ENCODE assay signal across 13 cellular contexts in genomic region chr6:6689413-6690143, GRCh38.
A peak's percentile ranks its signal among the peaks of the same experiment; 100 is the strongest.
DNase-seq lines count a peak whose midpoint lies in the region; ATAC-seq and TF ChIP-seq lines count a peak whose summit lies in the region.
"Had no signal": no experiment of that assay in that cellular context is flagged by ENCODE, and none has a peak within 500 bp of the region (broad histone marks: within the 10 kb centered on the region; RNA-seq: fewer than 3 reads in every experiment).

No MANE protein-coding gene starts in this region.

- H3K4me1 Mint-ChIP-seq in CD14-positive monocyte: peaks cover 71% of the 10 kb centered on the region

- peak overlapping the region; percentile 5 for H2AFZ ChIP-seq in osteoblast (ENCODE audit: low read length)

- H3K4me3 ChIP-seq in Peyer's patch (no peak overlapping the region), esophagus (ENCODE audit: low read depth in 1 of 2, low read length in 2 of 2) (no peak overlapping the region), osteoblast (ENCODE audit: insufficient read depth, low read length) (no peak overlapping the region)
- H3K4me3 ChIP-seq: GM12878 had no signal

- H3K4me1 ChIP-seq in Peyer's patch (peaks cover 0 to 13% (median 0%) of the 10 kb centered on the region in 4 donors), esophagus (ENCODE audit: control insufficient read depth in 2 of 2, insufficient read depth in 2 of 2, low read length in 1 of 2) (peaks cover 2 to 13% of the 10 kb centered on the region in 2 donors), osteoblast (ENCODE audit: insufficient read depth, low read length) (peaks cover 7% of the 10 kb centered on the region)

- intact Hi-C loops in CD14-positive monocyte (cut with micrococcal nuclease): loop anchor here (5.0 to 10.0 kb wide), 3 partner anchors 33 to 395 kb away; no protein-coding TSS in a partner anchor

- peak overlapping the region in 1 of 2 donors; percentile 35 for H3K4me3 Mint-ChIP-seq in CD14-positive monocyte

- H3K79me2 ChIP-seq in osteoblast (ENCODE audit: insufficient read depth, low read length): no peaks in the 10 kb centered on the region

- H3K27me3 Mint-ChIP-seq in CD14-positive monocyte (ENCODE audit: low read depth in 3 of 3): peaks cover 0 to 2% (median 0%) of the 10 kb centered on the region in 3 donors

- H3K27ac ChIP-seq in Peyer's patch (peak overlapping the region in 3 of 4 donors; percentile 18 to 73 (median 47)), esophagus (ENCODE audit: low read depth in 2 of 2, low read length in 1 of 2) (peak overlapping the region; percentile 81 to 88), osteoblast (ENCODE audit: low read depth, low read length) (no peak overlapping the region)

- ATAC-seq in HG03135 (IDR thresholded peaks at IDR 0.05; ENCODE audit: unreplicated experiment): no peak
- ATAC-seq: GM12878 had no signal

- H4K20me1 ChIP-seq in osteoblast (ENCODE audit: insufficient read depth, low read length): no peaks in the 10 kb centered on the region

- DNase-seq in CD14-positive monocyte (ENCODE audit: low spot score) (no peak), Peyer's patch (no peak), osteoblast (ENCODE audit: insufficient read length, low spot score, missing footprints) (no peak), DMS79 (lab: John Stamatoyannopoulos, UW) (no peak), GM19238 (ENCODE audit: insufficient read length, low spot score) (no peak), putamen (ENCODE audit: low spot score) (no peak)
- DNase-seq: activated CD4-positive, alpha-beta T cell treated with anti-CD3 and anti-CD28 coated beads, Interleukin-2, amount 50 U/mL, for 48 hours; amniotic stem cell; COR-L47; NCI-H1417 had no signal

- no peaks in the 10 kb centered on the region for H3K27me3 ChIP-seq in Peyer's patch
- H3K27me3 ChIP-seq in esophagus (ENCODE audit: control insufficient read depth in 1 of 2, insufficient read depth in 2 of 2, low read length in 2 of 2): no peaks in the 10 kb centered on the region
- peaks cover 3% of the 10 kb centered on the region for H3K27me3 ChIP-seq in osteoblast (ENCODE audit: insufficient read depth, low read length)

- TF ChIP-seq POLR2A in Peyer's patch (IDR thresholded peaks at IDR 0.05): no peak

- H3K36me3 Mint-ChIP-seq in CD14-positive monocyte: peaks cover 0 to 14% of the 10 kb centered on the region in 2 donors

- H3K36me3 ChIP-seq in Peyer's patch (no peaks in the 10 kb centered on the region), esophagus (ENCODE audit: control insufficient read depth in 2 of 2, insufficient read depth in 2 of 2, low read length in 1 of 2) (no peaks in the 10 kb centered on the region), osteoblast (ENCODE audit: insufficient read depth, low read length) (no peaks in the 10 kb centered on the region)

- H3K4me2 ChIP-seq in osteoblast (ENCODE audit: insufficient read depth, low read length): peak overlapping the region; percentile 26

- H3K9me3 ChIP-seq in Peyer's patch (no peaks in the 10 kb centered on the region), esophagus (ENCODE audit: control insufficient read depth in 2 of 2, insufficient read depth in 1 of 2, low read depth in 1 of 2, low read length in 1 of 2) (no peaks in the 10 kb centered on the region), osteoblast (ENCODE audit: low read depth, low read length) (no peaks in the 10 kb centered on the region)

- TF ChIP-seq CTCF in CD14-positive monocyte (IDR thresholded peaks at IDR 0.05) (no peak), Peyer's patch (IDR thresholded peaks at IDR 0.05) (no peak), osteoblast (IDR thresholded peaks at IDR 0.05; ENCODE audit: extremely low read depth, low read depth, low read length) (no peak)

- WGBS in esophagus, 2 donors: 34 to 52% methylated on average over 2 of the region's 2 CpGs

- peak overlapping the region; percentile 75 to 96 (median 86) for H3K27ac Mint-ChIP-seq in CD14-positive monocyte

- peaks cover 0 to 13% (median 9%) of the 10 kb centered on the region in 7 donors for H3K9me3 Mint-ChIP-seq in CD14-positive monocyte
